13 cellular contexts compared by ENCODE assay signal in the genomic region with DNA sequence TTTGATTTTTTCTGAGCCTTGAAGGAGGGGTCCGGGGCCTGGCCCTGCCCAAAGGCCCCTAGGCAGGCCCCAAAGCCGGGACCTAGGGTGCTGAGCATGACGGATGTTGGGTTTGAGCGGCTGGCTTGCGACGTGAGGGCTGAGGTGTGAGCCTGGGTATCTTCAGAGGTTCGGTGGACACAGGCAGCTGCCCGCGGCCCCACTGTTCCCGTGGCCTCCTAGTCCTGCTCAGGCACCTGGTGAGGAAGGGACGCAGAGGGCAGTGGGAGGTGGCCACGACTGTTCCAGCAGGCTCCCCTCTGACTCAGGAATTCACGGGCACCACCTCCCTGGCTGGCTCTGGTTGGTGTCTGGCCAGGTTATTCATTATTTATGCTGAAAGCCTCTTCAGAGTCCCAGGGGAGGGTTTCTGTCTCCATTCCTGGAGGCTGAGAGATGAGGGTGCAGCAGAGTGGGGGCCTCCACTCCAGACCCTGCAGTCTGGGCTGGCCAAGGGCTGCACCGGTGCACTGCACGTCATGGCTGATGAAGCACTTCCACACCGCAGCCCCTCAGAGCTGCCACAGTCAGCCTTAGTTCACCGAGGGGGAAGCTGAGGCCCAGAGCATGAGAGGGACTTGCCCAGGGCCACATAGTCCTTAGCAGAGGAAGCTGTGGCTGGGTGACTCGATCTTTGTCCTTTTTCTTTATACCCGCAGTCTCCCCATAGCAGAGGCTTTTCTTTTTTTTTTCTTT. TPM values are rescaled to one million over a fixed set of nuclear protein-coding genes. Genes with fewer than 3 reads are reported as not detected.
DNase-seq lines count a peak whose midpoint lies in the region; ATAC-seq and FAIRE-seq lines count a peak whose summit lies in the region.
"Had no signal": no experiment of that assay in that cellular context is flagged by ENCODE, and none has a peak within 500 bp of the region (broad histone marks: within the 10 kb centered on the region; RNA-seq: fewer than 3 reads in every experiment).

No MANE protein-coding gene starts in this region.

- in situ Hi-C loops in GM23248 (cut with MboI): no loop called here

- no peaks in the 10 kb centered on the region for H3F3A ChIP-seq in GM23248 (ENCODE audit: insufficient read depth)

- DNase-seq in GM23248 (peak; percentile 52), NCI-H187 (lab: John Stamatoyannopoulos, UW) (peak; percentile 83 to 85), glomerular visceral epithelial cell (ENCODE audit: extremely low spot score) (peak; percentile 54), posterior vena cava (ENCODE audit: low spot score) (peak; percentile 62), RKO (ENCODE audit: low spot score) (no peak), NCI-H146 treated with DMSO at 0.1 percent for 48 hours (lab: John Stamatoyannopoulos, UW; ENCODE audit: unreplicated experiment) (no peak), urothelium cell line (ENCODE audit: low spot score) (no peak)
- DNase-seq: activated T-cell treated with anti-CD3 and anti-CD28 coated beads, Interleukin-2, amount 50 U/mL, for 1 hour; foreskin keratinocyte; NCI-H2081 had no signal

- ATAC-seq in HG02588 (IDR thresholded peaks at IDR 0.05; ENCODE audit: unreplicated experiment): no peak
- ATAC-seq: foreskin keratinocyte, Panc1 had no signal

- no peaks in the 10 kb centered on the region for H3K9me2 ChIP-seq in GM23248 (ENCODE audit: insufficient read depth)

- H3K9me3 ChIP-seq in GM23248 (ENCODE audit: low read depth): no peaks in the 10 kb centered on the region

- no peaks in the 10 kb centered on the region for H4K20me1 ChIP-seq in GM23248 (ENCODE audit: insufficient read depth)

- no peak for FAIRE-seq in urothelium cell line (lab: Jason Lieb, UNC)
- FAIRE-seq: GM18507 had no signal

- WGBS in GM23248 (ENCODE audit: low coverage in 1 of 2, low lambda C conversion rate in 2 of 2, missing lambda C conversion rate in 2 of 2), 2 experiments: 92% methylated on average over 19 of the region's 19 CpGs

- H3K4me1 ChIP-seq in GM23248 (ENCODE audit: insufficient read depth): no peaks in the 10 kb centered on the region
- H3K4me1 ChIP-seq: foreskin keratinocyte had no signal

- H3K27me3 ChIP-seq in GM23248 (replicated peaks; ENCODE audit: insufficient read depth): no peaks in the 10 kb centered on the region

- no peak overlapping the region for H3K4me2 ChIP-seq in GM23248 (ENCODE audit: unreplicated experiment)

- H3K79me2 ChIP-seq in GM23248 (ENCODE audit: insufficient read depth): no peaks in the 10 kb centered on the region

- intact Hi-C loops in posterior vena cava (cut with DNase I): no loop called here

- H2AFZ ChIP-seq in GM23248: no peak overlapping the region

- no peak overlapping the region for H3K4me3 ChIP-seq in GM23248

- no peak overlapping the region for H3K9ac ChIP-seq in GM23248

- no peak overlapping the region for H3K27ac ChIP-seq in GM23248
- H3K27ac ChIP-seq: foreskin keratinocyte had no signal

- H3K36me3 ChIP-seq in GM23248 (ENCODE audit: low read depth): no peaks in the 10 kb centered on the region

RNA-seq across cellular contexts. Expression of a gene that starts 2.2 kb away (rescaled TPM):
- total RNA-seq in GM23248 (2014; rRNA removed; shearing (Covaris generic)): 2.1 TPM in 1 of 2 replicates, not detected in the other
- 0.08 TPM in 1 of 2 replicates, not detected in the other for polyA plus RNA-seq in GM23248 (2016; fragmentation: Nextera tagmentation; extraction: Ambion mirVana)
- total RNA-seq in posterior vena cava: 1 to 10 TPM in 1 of 2 donors, under 1 TPM in 1; 0.71 to 1.1 TPM

RNA-seq across cellular contexts. Expression of a gene that starts 41.7 kb away (rescaled TPM):
- 13.2 and 15.2 TPM in 2 replicates for total RNA-seq in GM23248 (2014; rRNA removed; shearing (Covaris generic))
- 9.3 and 10.7 TPM in 2 replicates for polyA plus RNA-seq in GM23248 (2016; fragmentation: Nextera tagmentation; extraction: Ambion mirVana)
- total RNA-seq in posterior vena cava: 10 to 100 TPM; 18.7 to 19.5 TPM

Comparison
In these comparisons a context has a peak if more than half of its experiments do, and no peak if none do; other contexts are left out.
1. DNase-seq: peak in GM23248 (single experiment), NCI-H187 (2 of 2), glomerular visceral epithelial cell (single experiment) and posterior vena cava (single experiment); none in RKO (single experiment), NCI-H146 treated with DMSO at 0.1 percent for 48 hours (single experiment) and urothelium cell line (single experiment).